ENCODE assay signal across 1 cellular context in the genomic region with DNA sequence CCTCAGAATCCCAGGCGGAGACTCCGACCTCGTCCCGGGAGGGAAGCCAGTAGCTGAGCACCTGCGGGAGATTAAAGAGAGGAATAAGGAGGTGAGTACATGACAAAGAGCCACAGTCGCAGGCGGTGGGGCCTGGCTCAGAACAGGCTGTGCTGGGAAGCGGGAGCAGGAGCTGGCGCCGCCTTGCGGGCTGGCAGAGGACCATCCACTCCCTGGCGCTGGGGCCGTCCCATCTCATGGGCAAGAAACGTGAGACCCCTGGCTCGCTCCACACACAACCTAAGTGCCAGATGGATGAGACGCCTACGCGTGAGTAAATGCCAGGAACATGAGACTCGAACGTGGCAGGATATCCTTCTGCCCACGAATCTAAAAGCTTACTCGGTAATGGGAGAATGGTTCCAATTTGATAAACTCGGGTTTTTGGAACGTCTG.
TF ChIP-seq lines count a peak whose summit lies in the region.

No MANE protein-coding gene starts in this region.

TF ChIP-seq in K562, 482 proteins besides CTCF, POLR2A, EP300 and RAD21 (continued from another document and continues in another):
- TF ChIP-seq HMGXB4 (CRISPR knock-in tag; IDR thresholded peaks at IDR 0.05): no peak
- TF ChIP-seq, protein P1, sequence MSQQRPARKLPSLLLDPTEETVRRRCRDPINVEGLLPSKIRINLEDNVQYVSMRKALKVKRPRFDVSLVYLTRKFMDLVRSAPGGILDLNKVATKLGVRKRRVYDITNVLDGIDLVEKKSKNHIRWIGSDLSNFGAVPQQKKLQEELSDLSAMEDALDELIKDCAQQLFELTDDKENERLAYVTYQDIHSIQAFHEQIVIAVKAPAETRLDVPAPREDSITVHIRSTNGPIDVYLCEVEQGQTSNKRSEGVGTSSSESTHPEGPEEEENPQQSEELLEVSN (IDR thresholded peaks at IDR 0.05; ENCODE audit: borderline replicate concordance in 1 of 2, extremely low read depth in 1 of 2, insufficient read depth in 1 of 2, insufficient read length in 1 of 2, low read depth in 1 of 2, low read length in 1 of 2, poor library complexity in 1 of 2, severe bottlenecking in 1 of 2): peak in 1 of 2 experiments; percentile 53
- no peak for TF ChIP-seq ZBTB17 (CRISPR knock-in tag; IDR thresholded peaks at IDR 0.05)
- TF ChIP-seq XRCC5 (IDR thresholded peaks at IDR 0.05; ENCODE audit: low read depth, low read length): no peak
- no peak for TF ChIP-seq ZKSCAN1 (IDR thresholded peaks at IDR 0.05; ENCODE audit: low read depth, low read length)
- TF ChIP-seq HIVEP1 (CRISPR knock-in tag; IDR thresholded peaks at IDR 0.05): no peak
- TF ChIP-seq ZBTB8A (IDR thresholded peaks at IDR 0.05; ENCODE audit: partially characterized antibody): no peak
- TF ChIP-seq E2F5 (CRISPR knock-in tag; IDR thresholded peaks at IDR 0.05): no peak
- no peak for TF ChIP-seq ZC3H4 (CRISPR knock-in tag; IDR thresholded peaks at IDR 0.05; ENCODE audit: borderline replicate concordance)
- TF ChIP-seq, protein P2, sequence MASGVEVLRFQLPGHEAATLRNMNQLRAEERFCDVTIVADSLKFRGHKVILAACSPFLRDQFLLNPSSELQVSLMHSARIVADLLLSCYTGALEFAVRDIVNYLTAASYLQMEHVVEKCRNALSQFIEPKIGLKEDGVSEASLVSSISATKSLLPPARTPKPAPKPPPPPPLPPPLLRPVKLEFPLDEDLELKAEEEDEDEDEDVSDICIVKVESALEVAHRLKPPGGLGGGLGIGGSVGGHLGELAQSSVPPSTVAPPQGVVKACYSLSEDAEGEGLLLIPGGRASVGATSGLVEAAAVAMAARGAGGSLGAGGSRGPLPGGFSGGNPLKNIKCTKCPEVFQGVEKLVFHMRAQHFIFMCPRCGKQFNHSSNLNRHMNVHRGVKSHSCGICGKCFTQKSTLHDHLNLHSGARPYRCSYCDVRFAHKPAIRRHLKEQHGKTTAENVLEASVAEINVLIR (CRISPR knock-in tag; IDR thresholded peaks at IDR 0.05): no peak
- no peak for TF ChIP-seq HBP1 (CRISPR knock-in tag; IDR thresholded peaks at IDR 0.05)
- TF ChIP-seq CAMTA2 (CRISPR knock-in tag; conservative IDR thresholded peaks at IDR 0.05): no peak
- TF ChIP-seq ARID3A (IDR thresholded peaks at IDR 0.05; ENCODE audit: borderline replicate concordance, low read depth, low read length): no peak
- no peak for TF ChIP-seq ESRRA (IDR thresholded peaks at IDR 0.05; ENCODE audit: borderline replicate concordance, low read depth)
- no peak for TF ChIP-seq C11orf30 (IDR thresholded peaks at IDR 0.05; ENCODE audit: low read depth)
- no peak for TF ChIP-seq SREBF2 (CRISPR knock-in tag; IDR thresholded peaks at IDR 0.05)
- TF ChIP-seq KDM4B (IDR thresholded peaks at IDR 0.05; ENCODE audit: borderline replicate concordance in 2 of 2, low read depth in 1 of 2): no peak
- TF ChIP-seq CCAR2 (IDR thresholded peaks at IDR 0.05; ENCODE audit: low read depth, low read length): no peak
- TF ChIP-seq NFATC3 (IDR thresholded peaks at IDR 0.05): no peak
- TF ChIP-seq RB1 (IDR thresholded peaks at IDR 0.05; ENCODE audit: low read depth): peak; percentile 40; the same call in 1 of the 2 replicates
- TF ChIP-seq POLR2H (tag; IDR thresholded peaks at IDR 0.05; ENCODE audit: low read depth): no peak
- TF ChIP-seq SREBF1 (IDR thresholded peaks at IDR 0.05; ENCODE audit: borderline replicate concordance, low read depth, low read length): no peak
- 0 out of 2 replicates have a peak, but pooled peaks have one; percentile 33 for TF ChIP-seq TFAP4 (CRISPR knock-in tag; IDR thresholded peaks at IDR 0.05; ENCODE audit: borderline replicate concordance)
- peak; percentile 28; the same call in 1 of the 2 replicates for TF ChIP-seq ZBTB7A (IDR thresholded peaks at IDR 0.05; ENCODE audit: borderline replicate concordance, control insufficient read depth, low read depth, low read length)
- no peak for TF ChIP-seq SNRNP70 (optimal IDR thresholded peaks at IDR 0.05; ENCODE audit: low read depth, low read length)
- no peak for TF ChIP-seq HMGN3 (IDR thresholded peaks at IDR 0.05; ENCODE audit: borderline replicate concordance, extremely low read depth, insufficient read length, low read depth, low read length)
- TF ChIP-seq, protein P3, sequence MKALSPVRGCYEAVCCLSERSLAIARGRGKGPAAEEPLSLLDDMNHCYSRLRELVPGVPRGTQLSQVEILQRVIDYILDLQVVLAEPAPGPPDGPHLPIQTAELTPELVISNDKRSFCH (CRISPR knock-in tag; IDR thresholded peaks at IDR 0.05): no peak
- TF ChIP-seq, protein P3 (tag; IDR thresholded peaks at IDR 0.05): no peak
- no peak for TF ChIP-seq GTF2F1 (IDR thresholded peaks at IDR 0.05; ENCODE audit: low read depth, low read length)
- TF ChIP-seq PTBP1 (IDR thresholded peaks at IDR 0.05; ENCODE audit: low read depth, low read length): no peak
- TF ChIP-seq ZNF707 (CRISPR knock-in tag; conservative IDR thresholded peaks at IDR 0.05): no peak
- TF ChIP-seq BHLHE40 (IDR thresholded peaks at IDR 0.05; ENCODE audit: low read length): 0 out of 2 replicates have a peak, but pooled peaks have one; percentile 24
- TF ChIP-seq POLR2AphosphoS2 (IDR thresholded peaks at IDR 0.05; ENCODE audit: low read length): no peak
- no peak for TF ChIP-seq NFE2 (IDR thresholded peaks at IDR 0.05; ENCODE audit: low read depth)
- TF ChIP-seq STAG1 (CRISPR knock-in tag; IDR thresholded peaks at IDR 0.05; ENCODE audit: borderline replicate concordance): 0 out of 2 replicates have a peak, but pooled peaks have one; percentile 11
- no peak for TF ChIP-seq ZNF354B (CRISPR knock-in tag; IDR thresholded peaks at IDR 0.05)
- no peak for TF ChIP-seq HDAC6 (IDR thresholded peaks at IDR 0.05; ENCODE audit: low read depth, low read length)
- TF ChIP-seq RBM22 (IDR thresholded peaks at IDR 0.05; ENCODE audit: low read depth, low read length, poor library complexity, severe bottlenecking): no peak
- no peak for TF ChIP-seq CBFA2T2 (conservative IDR thresholded peaks at IDR 0.05)
- TF ChIP-seq, protein P4, sequence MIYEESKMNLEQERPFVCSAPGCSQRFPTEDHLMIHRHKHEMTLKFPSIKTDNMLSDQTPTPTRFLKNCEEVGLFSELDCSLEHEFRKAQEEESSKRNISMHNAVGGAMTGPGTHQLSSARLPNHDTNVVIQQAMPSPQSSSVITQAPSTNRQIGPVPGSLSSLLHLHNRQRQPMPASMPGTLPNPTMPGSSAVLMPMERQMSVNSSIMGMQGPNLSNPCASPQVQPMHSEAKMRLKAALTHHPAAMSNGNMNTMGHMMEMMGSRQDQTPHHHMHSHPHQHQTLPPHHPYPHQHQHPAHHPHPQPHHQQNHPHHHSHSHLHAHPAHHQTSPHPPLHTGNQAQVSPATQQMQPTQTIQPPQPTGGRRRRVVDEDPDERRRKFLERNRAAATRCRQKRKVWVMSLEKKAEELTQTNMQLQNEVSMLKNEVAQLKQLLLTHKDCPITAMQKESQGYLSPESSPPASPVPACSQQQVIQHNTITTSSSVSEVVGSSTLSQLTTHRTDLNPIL (CRISPR knock-in tag; IDR thresholded peaks at IDR 0.05): no peak
- TF ChIP-seq, protein P5, sequence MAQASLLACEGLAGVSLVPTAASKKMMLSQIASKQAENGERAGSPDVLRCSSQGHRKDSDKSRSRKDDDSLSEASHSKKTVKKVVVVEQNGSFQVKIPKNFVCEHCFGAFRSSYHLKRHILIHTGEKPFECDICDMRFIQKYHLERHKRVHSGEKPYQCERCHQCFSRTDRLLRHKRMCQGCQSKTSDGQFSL (CRISPR knock-in tag; IDR thresholded peaks at IDR 0.05): no peak
- TF ChIP-seq, protein P5 (tag; IDR thresholded peaks at IDR 0.05): no peak
- TF ChIP-seq, protein P6, sequence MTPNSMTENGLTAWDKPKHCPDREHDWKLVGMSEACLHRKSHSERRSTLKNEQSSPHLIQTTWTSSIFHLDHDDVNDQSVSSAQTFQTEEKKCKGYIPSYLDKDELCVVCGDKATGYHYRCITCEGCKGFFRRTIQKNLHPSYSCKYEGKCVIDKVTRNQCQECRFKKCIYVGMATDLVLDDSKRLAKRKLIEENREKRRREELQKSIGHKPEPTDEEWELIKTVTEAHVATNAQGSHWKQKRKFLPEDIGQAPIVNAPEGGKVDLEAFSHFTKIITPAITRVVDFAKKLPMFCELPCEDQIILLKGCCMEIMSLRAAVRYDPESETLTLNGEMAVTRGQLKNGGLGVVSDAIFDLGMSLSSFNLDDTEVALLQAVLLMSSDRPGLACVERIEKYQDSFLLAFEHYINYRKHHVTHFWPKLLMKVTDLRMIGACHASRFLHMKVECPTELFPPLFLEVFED (CRISPR knock-in tag; conservative IDR thresholded peaks at IDR 0.05): no peak
- TF ChIP-seq, protein P7, sequence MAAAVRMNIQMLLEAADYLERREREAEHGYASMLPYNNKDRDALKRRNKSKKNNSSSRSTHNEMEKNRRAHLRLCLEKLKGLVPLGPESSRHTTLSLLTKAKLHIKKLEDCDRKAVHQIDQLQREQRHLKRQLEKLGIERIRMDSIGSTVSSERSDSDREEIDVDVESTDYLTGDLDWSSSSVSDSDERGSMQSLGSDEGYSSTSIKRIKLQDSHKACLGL (CRISPR knock-in tag; IDR thresholded peaks at IDR 0.05; ENCODE audit: borderline replicate concordance, poor library complexity, severe bottlenecking): no peak
- TF ChIP-seq, protein P8, sequence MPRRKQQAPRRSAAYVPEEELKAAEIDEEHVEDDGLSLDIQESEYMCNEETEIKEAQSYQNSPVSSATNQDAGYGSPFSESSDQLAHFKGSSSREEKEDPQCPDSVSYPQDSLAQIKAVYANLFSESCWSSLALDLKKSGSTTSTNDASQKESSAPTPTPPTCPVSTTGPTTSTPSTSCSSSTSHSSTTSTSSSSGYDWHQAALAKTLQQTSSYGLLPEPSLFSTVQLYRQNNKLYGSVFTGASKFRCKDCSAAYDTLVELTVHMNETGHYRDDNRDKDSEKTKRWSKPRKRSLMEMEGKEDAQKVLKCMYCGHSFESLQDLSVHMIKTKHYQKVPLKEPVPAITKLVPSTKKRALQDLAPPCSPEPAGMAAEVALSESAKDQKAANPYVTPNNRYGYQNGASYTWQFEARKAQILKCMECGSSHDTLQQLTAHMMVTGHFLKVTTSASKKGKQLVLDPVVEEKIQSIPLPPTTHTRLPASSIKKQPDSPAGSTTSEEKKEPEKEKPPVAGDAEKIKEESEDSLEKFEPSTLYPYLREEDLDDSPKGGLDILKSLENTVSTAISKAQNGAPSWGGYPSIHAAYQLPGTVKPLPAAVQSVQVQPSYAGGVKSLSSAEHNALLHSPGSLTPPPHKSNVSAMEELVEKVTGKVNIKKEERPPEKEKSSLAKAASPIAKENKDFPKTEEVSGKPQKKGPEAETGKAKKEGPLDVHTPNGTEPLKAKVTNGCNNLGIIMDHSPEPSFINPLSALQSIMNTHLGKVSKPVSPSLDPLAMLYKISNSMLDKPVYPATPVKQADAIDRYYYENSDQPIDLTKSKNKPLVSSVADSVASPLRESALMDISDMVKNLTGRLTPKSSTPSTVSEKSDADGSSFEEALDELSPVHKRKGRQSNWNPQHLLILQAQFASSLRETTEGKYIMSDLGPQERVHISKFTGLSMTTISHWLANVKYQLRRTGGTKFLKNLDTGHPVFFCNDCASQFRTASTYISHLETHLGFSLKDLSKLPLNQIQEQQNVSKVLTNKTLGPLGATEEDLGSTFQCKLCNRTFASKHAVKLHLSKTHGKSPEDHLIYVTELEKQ (CRISPR knock-in tag; IDR thresholded peaks at IDR 0.05): no peak
